Comparison of ENCODE assay signal across 8 cellular contexts in the genomic region with DNA sequence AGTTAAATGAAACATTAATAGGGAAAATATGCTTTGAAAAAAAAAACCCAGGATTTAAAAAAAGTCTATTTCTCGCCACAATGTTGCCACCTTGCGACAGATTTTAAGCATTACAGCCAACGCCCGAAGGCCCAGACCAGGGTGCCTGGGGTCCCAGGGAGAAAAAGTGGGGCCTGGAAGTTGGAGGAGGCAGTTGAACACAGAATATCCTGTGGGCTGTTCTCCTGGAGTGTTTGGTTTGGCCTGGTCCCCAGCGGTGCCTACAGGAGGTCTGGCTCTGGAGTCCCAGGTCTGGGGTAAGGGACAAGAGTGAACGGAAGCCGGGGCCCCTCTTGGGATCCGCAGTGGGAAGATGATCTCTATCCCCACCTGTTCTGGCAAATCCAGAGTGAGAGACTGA. TPM values are rescaled to one million over a fixed set of nuclear protein-coding genes. Genes with fewer than 3 reads are reported as not detected.
DNase-seq lines count a peak whose midpoint lies in the region; ATAC-seq and TF ChIP-seq lines count a peak whose summit lies in the region.

No MANE protein-coding gene starts in this region.

- H3K27me3 ChIP-seq in endodermal cell (ENCODE audit: control insufficient read depth, insufficient read depth, low read length, poor library complexity, severe bottlenecking), result peaks cover 84% of the 10 kb centered on the region

- no peaks in the 10 kb centered on the region for H3K36me3 ChIP-seq in endodermal cell (ENCODE audit: control insufficient read depth, insufficient read depth, low read length)

- H3K9ac ChIP-seq in endodermal cell (ENCODE audit: extremely low read depth, low read length, poor library complexity, severe bottlenecking), result no peak overlapping the region

- no peak overlapping the region for H3K27ac ChIP-seq in endodermal cell (ENCODE audit: low read depth, low read length)

- peak; percentile 61 for DNase-seq in ELF-1 (ENCODE audit: low read depth, low spot score)
- DNase-seq in LoVo (ENCODE audit: low spot score), result peak; percentile 60
- peak; percentile 70 for DNase-seq in WTC11 (ENCODE audit: low spot score)
- DNase-seq in endodermal cell, result peak; percentile 81
- no peak for DNase-seq in neural crest cell (ENCODE audit: low read depth, low spot score)

- H3K4me1 Mint-ChIP-seq in WTC11 (peaks cover 48% of the 10 kb centered on the region), endodermal cell (peaks cover 30% of the 10 kb centered on the region), neural crest cell (peaks cover 40% of the 10 kb centered on the region)

- TF ChIP-seq CTCF in WTC11 (IDR thresholded peaks at IDR 0.05) (peak; percentile 71), endodermal cell (conservative IDR thresholded peaks at IDR 0.05) (peak; percentile 87), neural crest cell (conservative IDR thresholded peaks at IDR 0.05) (peak; percentile 88)

- 29 to 37% methylated on average over 6 to 8 of the region's 8 CpGs for WGBS in endodermal cell (ENCODE audit: insufficient coverage in 1 of 2, insufficient read length in 1 of 2), 2 experiments

- H3K27ac Mint-ChIP-seq in WTC11, result no peak overlapping the region; the same call in 1 of the 2 replicates
- H3K27ac Mint-ChIP-seq in endodermal cell, result no peak overlapping the region
- no peak overlapping the region for H3K27ac Mint-ChIP-seq in neural crest cell (ENCODE audit: unreplicated experiment)

- H3K4me3 Mint-ChIP-seq in WTC11 (peak overlapping the region; percentile 73), endodermal cell (peak overlapping the region; percentile 39), neural crest cell (peak overlapping the region; percentile 85)

- CTCF ChIA-PET in WTC11 (lab: Charles Lee), result interaction anchor here (0.8 to 2.4 kb wide), 14 partner anchors 12 to 890 kb away, joined by 3 to 31 read pairs (median 5); partner anchors contain the start of gene SKOR1

- POLR2A ChIA-PET in WTC11 (lab: Charles Lee), result no interaction called here

- no peaks in the 10 kb centered on the region for H3K9me3 ChIP-seq in endodermal cell (ENCODE audit: control insufficient read depth, low read length)

- H3K36me3 Mint-ChIP-seq in WTC11 (peaks cover 2% of the 10 kb centered on the region; the same call in 1 of the 2 replicates), endodermal cell (ENCODE audit: low read depth) (no peaks in the 10 kb centered on the region), neural crest cell (ENCODE audit: low read depth) (peaks cover 2% of the 10 kb centered on the region)

- no peak overlapping the region for H3K4me3 ChIP-seq in endodermal cell (ENCODE audit: low read length)

- H3K9me3 Mint-ChIP-seq in WTC11 (no peaks in the 10 kb centered on the region), endodermal cell (no peaks in the 10 kb centered on the region), neural crest cell (no peaks in the 10 kb centered on the region)

- no peak for ATAC-seq in WTC11
- no peak for ATAC-seq in GM19395 (IDR thresholded peaks at IDR 0.05; ENCODE audit: unreplicated experiment)
- no peak for ATAC-seq in GM21390 (IDR thresholded peaks at IDR 0.05; ENCODE audit: unreplicated experiment)
- ATAC-seq in HG02678 (IDR thresholded peaks at IDR 0.05; ENCODE audit: unreplicated experiment), result no peak

- no peaks in the 10 kb centered on the region for H3K4me1 ChIP-seq in endodermal cell (ENCODE audit: control insufficient read depth, insufficient read depth, low read length)

- H3K27me3 Mint-ChIP-seq in WTC11 (ENCODE audit: low read depth) (peaks cover 90% of the 10 kb centered on the region), endodermal cell (ENCODE audit: insufficient read depth) (peaks cover 82% of the 10 kb centered on the region), neural crest cell (ENCODE audit: low read depth) (peaks cover 88% of the 10 kb centered on the region)

TF ChIP-seq in WTC11, 78 proteins besides CTCF, POLR2A, EP300 and RAD21:
- TF ChIP-seq NFYB (CRISPR knock-in tag; conservative IDR thresholded peaks at IDR 0.05; ENCODE audit: low read depth) (no peak), EMX1 (CRISPR knock-in tag; IDR thresholded peaks at IDR 0.05) (no peak)

RNA-seq across cellular contexts. Expression of gene RNU6-1, which starts 3.4 kb away (rescaled TPM):
- total RNA-seq in WTC11 (2021) (not detected in 3 replicates), endodermal cell (not detected), neural crest cell (not detected in 2 replicates)
- polyA plus RNA-seq in endodermal cell (2013, experiment 1 of 2), result under 0.01 TPM
- under 0.01 TPM for polyA plus RNA-seq in endodermal cell (2013, experiment 2 of 2)

RNA-seq across cellular contexts. Expression of gene SKOR1, which starts 11.2 kb away (rescaled TPM):
- total RNA-seq in WTC11 (2021) (0.09 to 0.22 TPM (median 0.11 TPM) in 3 replicates), endodermal cell (under 1 TPM; 0.37 to 0.51 TPM), neural crest cell (0.36 and 0.49 TPM in 2 replicates)
- polyA plus RNA-seq in endodermal cell (2013, experiment 1 of 2), result 2.0 TPM
- polyA plus RNA-seq in endodermal cell (2013, experiment 2 of 2), result 1.7 TPM
